9 cellular contexts compared by ENCODE assay signal in genomic region chr1:110645962-110646735, GRCh38. TPM values are rescaled to one million over a fixed set of nuclear protein-coding genes. Genes with fewer than 3 reads are reported as not detected.
DNase-seq lines count a peak whose midpoint lies in the region; ATAC-seq and TF ChIP-seq lines count a peak whose summit lies in the region.
"Had no signal": no experiment of that assay in that cellular context is flagged by ENCODE, and none has a peak within 500 bp of the region (broad histone marks: within the 10 kb centered on the region; RNA-seq: fewer than 3 reads in every experiment).

No MANE protein-coding gene starts in this region.

- peaks cover 17 to 58% (median 35%) of the 10 kb centered on the region in 4 donors for H3K4me1 Mint-ChIP-seq in CD4-positive, CD25-positive, alpha-beta regulatory T cell

- H3K4me3 Mint-ChIP-seq in CD4-positive, CD25-positive, alpha-beta regulatory T cell = peak overlapping the region in 1 of 4 donors; percentile 68
- H3K4me3 Mint-ChIP-seq: neural crest cell had no signal

- TF ChIP-seq CTCF in lung (IDR thresholded peaks at IDR 0.05; ENCODE audit: control extremely low read depth, extremely low read depth) = no peak

- H3K36me3 Mint-ChIP-seq in CD4-positive, CD25-positive, alpha-beta regulatory T cell = no peaks in the 10 kb centered on the region

- peak in 1 of 2 donors; percentile 36 for ATAC-seq in CD4-positive, CD25-positive, alpha-beta regulatory T cell (ENCODE audit: low read depth in 2 of 2)
- ATAC-seq in lung (ENCODE audit: insufficient read depth, low FRiP score) = peak; percentile 48

- H3K9me3 Mint-ChIP-seq in CD4-positive, CD25-positive, alpha-beta regulatory T cell = peaks cover 0 to 8% (median 0%) of the 10 kb centered on the region in 7 donors
- H3K9me3 Mint-ChIP-seq: neural crest cell had no signal

- no peaks in the 10 kb centered on the region for H3K36me3 ChIP-seq in CD4-positive, CD25-positive, alpha-beta regulatory T cell (ENCODE audit: control insufficient read depth, insufficient read depth, low read length)
- no peaks in the 10 kb centered on the region for H3K36me3 ChIP-seq in lung (ENCODE audit: control insufficient read depth in 2 of 2, insufficient read depth in 2 of 2, low read length in 2 of 2)

- H3K27ac ChIP-seq in CD4-positive, CD25-positive, alpha-beta regulatory T cell (ENCODE audit: insufficient read depth, low read length, poor library complexity, severe bottlenecking) = no peak overlapping the region
- H3K27ac ChIP-seq in lung (ENCODE audit: low read depth in 1 of 2, low read length in 1 of 2) = no peak overlapping the region

- H3K27ac Mint-ChIP-seq in CD4-positive, CD25-positive, alpha-beta regulatory T cell = peak overlapping the region; percentile 20 to 46 (median 33)

- H3K27me3 ChIP-seq in CD4-positive, CD25-positive, alpha-beta regulatory T cell (ENCODE audit: control insufficient read depth, insufficient read depth, low read length) = no peaks in the 10 kb centered on the region
- H3K27me3 ChIP-seq in lung (ENCODE audit: control insufficient read depth, insufficient read depth) = no peaks in the 10 kb centered on the region

- H3K27me3 Mint-ChIP-seq in CD4-positive, CD25-positive, alpha-beta regulatory T cell = no peaks in the 10 kb centered on the region

- no peak for DNase-seq in CD4-positive, CD25-positive, alpha-beta regulatory T cell
- DNase-seq in LHCN-M2 (ENCODE audit: low read depth) = peak; percentile 90
- peak; percentile 29 for DNase-seq in astrocyte of the hippocampus (ENCODE audit: low read depth, low spot score)
- DNase-seq in lung (ENCODE audit: low spot score) = no peak
- no peak for DNase-seq in cerebellar nuclear complex (lab: John Stamatoyannopoulos, UW)
- DNase-seq in DMS79 (lab: John Stamatoyannopoulos, UW) = no peak
- no peak for DNase-seq in T1000 (lab: John Stamatoyannopoulos, UW)
- no peak for DNase-seq in NCI-H146 treated with DMSO at 0.1 percent for 48 hours (lab: John Stamatoyannopoulos, UW; ENCODE audit: unreplicated experiment)

- H3K4me1 ChIP-seq in CD4-positive, CD25-positive, alpha-beta regulatory T cell (ENCODE audit: control insufficient read depth, insufficient read depth, low read length, poor library complexity, severe bottlenecking) = peaks cover 50% of the 10 kb centered on the region
- H3K4me1 ChIP-seq in lung (ENCODE audit: control insufficient read depth in 2 of 2, insufficient read depth in 2 of 2, low read length in 2 of 2) = peaks cover 2 to 3% of the 10 kb centered on the region in 2 donors

- WGBS in lung, 2 donors = 49 to 58% methylated on average over 3 of the region's 3 CpGs

- H3K9me3 ChIP-seq in CD4-positive, CD25-positive, alpha-beta regulatory T cell (ENCODE audit: control insufficient read depth in 2 of 2, low read length in 2 of 2) = no peaks in the 10 kb centered on the region
- H3K9me3 ChIP-seq in lung (ENCODE audit: control insufficient read depth in 2 of 2, insufficient read depth in 1 of 2, low read length in 1 of 2) = no peaks in the 10 kb centered on the region

- H3K4me3 ChIP-seq in CD4-positive, CD25-positive, alpha-beta regulatory T cell (ENCODE audit: low read depth, low read length) = peak overlapping the region; percentile 17
- H3K4me3 ChIP-seq in lung = no peak overlapping the region

RNA-seq across cellular contexts. Expression of gene KCNA3, which starts 28.6 kb away (rescaled TPM):
- 120 TPM for total RNA-seq in CD4-positive, CD25-positive, alpha-beta regulatory T cell
- 10 to 100 TPM; 61.6 to 87.5 (median 84.9) TPM for polyA plus RNA-seq in CD4-positive, CD25-positive, alpha-beta regulatory T cell
- not detected in 2 replicates for total RNA-seq in LHCN-M2 (2014; rRNA removed)
- polyA plus RNA-seq in LHCN-M2 (2012) = not detected
- 10 to 100 TPM in 1 of 2 donors, 1 to 10 TPM in 1; 5.4 to 10.2 TPM for total RNA-seq in lung
- 1 to 10 TPM in 1 of 2 donors, under 1 TPM in 1; 0.75 to 2.5 TPM for polyA plus RNA-seq in lung

RNA-seq across cellular contexts. Expression of gene KCNA2, which starts 40.0 kb away (rescaled TPM):
- total RNA-seq in CD4-positive, CD25-positive, alpha-beta regulatory T cell = 5.8 TPM
- polyA plus RNA-seq in CD4-positive, CD25-positive, alpha-beta regulatory T cell = 1 to 10 TPM in 1 of 4 donors, under 1 TPM in 3; 0.50 to 1.5 (median 0.62) TPM
- total RNA-seq in LHCN-M2 (2014; rRNA removed) = not detected in 2 replicates
- not detected for polyA plus RNA-seq in LHCN-M2 (2012)
- total RNA-seq in lung = under 1 TPM; 0.25 to 0.68 TPM
- under 1 TPM; 0.02 to 0.06 TPM for polyA plus RNA-seq in lung

Comparison
In these comparisons a context has a peak if more than half of its experiments do, and no peak if none do; other contexts are left out.
1. DNase-seq: peak in LHCN-M2 (single experiment) and astrocyte of the hippocampus (single experiment); none in CD4-positive, CD25-positive, alpha-beta regulatory T cell (0 of 3), lung (single experiment), cerebellar nuclear complex (0 of 2), DMS79 (single experiment), T1000 (single experiment) and NCI-H146 treated with DMSO at 0.1 percent for 48 hours (single experiment).
2. RNA of gene KCNA3, which starts 28.6 kb away (total RNA-seq): 120 TPM in CD4-positive, CD25-positive, alpha-beta regulatory T cell (single experiment); 5.4 to 10.2 TPM in lung and not detected in LHCN-M2; every median in the first group is over 10 times any median in the second.